24 cellular contexts compared by ENCODE assay signal in genomic region chr15:35725353-35725752, GRCh38.
A peak's percentile ranks its signal among the peaks of the same experiment; 100 is the strongest.
DNase-seq lines count a peak whose midpoint lies in the region; ATAC-seq and TF ChIP-seq lines count a peak whose summit lies in the region.
"Had no signal": no experiment of that assay in that cellular context is flagged by ENCODE, and none has a peak within 500 bp of the region (broad histone marks: within the 10 kb centered on the region; RNA-seq: fewer than 3 reads in every experiment).

No MANE protein-coding gene starts in this region.

- WGBS in spleen, 5 donors: 84 to 94% (median 92%) methylated on average over 3 of the region's 3 CpGs

- no peaks in the 10 kb centered on the region for H3K9me2 ChIP-seq in PC-3 (replicated peaks; ENCODE audit: low read length)

- TF ChIP-seq CTCF in PC-3 (conservative IDR thresholded peaks at IDR 0.05; ENCODE audit: low read depth, low read length): no peak
- TF ChIP-seq CTCF in epithelial cell of esophagus (IDR thresholded peaks at IDR 0.05; ENCODE audit: insufficient read depth, low read depth, low read length, missing control alignments): no peak
- TF ChIP-seq CTCF in mesothelial cell of epicardium (IDR thresholded peaks at IDR 0.05; ENCODE audit: unreplicated experiment): no peak
- no peak for TF ChIP-seq CTCF in spleen (IDR thresholded peaks at IDR 0.05 in 8 of 11, conservative IDR thresholded peaks at IDR 0.05 in 3 of 11)

- CTCF ChIA-PET in PC-3 (lab: Charles Lee): no interaction called here

- POLR2A ChIA-PET in PC-3 (lab: Charles Lee; ENCODE audit: unreplicated experiment): no interaction called here

- peaks cover 7% of the 10 kb centered on the region for H3K9me3 Mint-ChIP-seq in mesothelial cell of epicardium
- H3K9me3 Mint-ChIP-seq: activated naive CD8-positive, alpha-beta T cell treated with anti-CD3 and anti-CD28 coated beads for 36 hours; activated T-helper 1 cell treated with anti-CD3 and anti-CD28 coated beads, Interleukin-12 subunit alpha, Interleukin-12 subunit beta, Interleukin-2, Interleukin-4 antibody, amounts not matched to agents 30 ng/mL and 10 ng/mL and 1 ng/mL, durations not matched to agents 14 hours and 24 hours and 36 hours had no signal

- H3K9me3 ChIP-seq in PC-3 (ENCODE audit: low read length): no peaks in the 10 kb centered on the region
- H3K9me3 ChIP-seq in T-helper 17 cell (ENCODE audit: control insufficient read depth, low read length, poor library complexity, severe bottlenecking): no peaks in the 10 kb centered on the region
- no peaks in the 10 kb centered on the region for H3K9me3 ChIP-seq in spleen
- H3K9me3 ChIP-seq: lower lobe of right lung, MG63, pancreas, transverse colon had no signal

- H3K4me2 ChIP-seq in PC-3 (ENCODE audit: low read length): peak overlapping the region; percentile 51; the same call in 1 of the 2 replicates
- H3K4me2 ChIP-seq: PC-9 had no signal

- no peaks in the 10 kb centered on the region for H3K79me2 ChIP-seq in PC-3 (ENCODE audit: low read length)

- peaks cover 7% of the 10 kb centered on the region for H3F3A ChIP-seq in PC-3 (ENCODE audit: low read length, unreplicated experiment)

- no peak for TF ChIP-seq POLR2A in spleen (IDR thresholded peaks at IDR 0.05)

- H3K4me1 ChIP-seq in PC-3 (ENCODE audit: insufficient read depth, low read length) (peaks cover 48% of the 10 kb centered on the region), spleen (no peaks in the 10 kb centered on the region)
- H3K4me1 ChIP-seq: lower lobe of right lung, transverse colon had no signal

- H2AFZ ChIP-seq in PC-3 (ENCODE audit: low read length): no peak overlapping the region
- H2AFZ ChIP-seq: PC-9 had no signal

- H3K36me3 Mint-ChIP-seq in mesothelial cell of epicardium: no peaks in the 10 kb centered on the region
- H3K36me3 Mint-ChIP-seq in T-helper 17 cell (ENCODE audit: low read depth): no peaks in the 10 kb centered on the region
- H3K36me3 Mint-ChIP-seq: activated naive CD8-positive, alpha-beta T cell treated with anti-CD3 and anti-CD28 coated beads for 36 hours; brain; naive thymus-derived CD8-positive, alpha-beta T cell had no signal

- H3K27ac ChIP-seq in PC-3 (ENCODE audit: low read length): peak overlapping the region; percentile 87
- H3K27ac ChIP-seq in spleen: no peak overlapping the region
- H3K27ac ChIP-seq: lower lobe of right lung, pancreas, PC-9, transverse colon had no signal

- no peaks in the 10 kb centered on the region for H4K20me1 ChIP-seq in PC-3 (ENCODE audit: low read length)

- H3K27ac Mint-ChIP-seq in mesothelial cell of epicardium (peak overlapping the region; percentile 49), T-helper 17 cell (no peak overlapping the region)
- H3K27ac Mint-ChIP-seq: activated naive CD8-positive, alpha-beta T cell treated with anti-CD3 and anti-CD28 coated beads for 36 hours; activated T-helper 1 cell treated with anti-CD3 and anti-CD28 coated beads, Interleukin-12 subunit alpha, Interleukin-12 subunit beta, Interleukin-2, Interleukin-4 antibody, amounts not matched to agents 30 ng/mL and 10 ng/mL and 1 ng/mL, durations not matched to agents 14 hours and 24 hours and 36 hours; brain; naive thymus-derived CD8-positive, alpha-beta T cell had no signal

- H3K27me3 Mint-ChIP-seq in mesothelial cell of epicardium (ENCODE audit: low read depth) (no peaks in the 10 kb centered on the region), T-helper 17 cell (peaks cover 13% of the 10 kb centered on the region)
- H3K27me3 Mint-ChIP-seq: brain had no signal

- no TSS peak for BruUV-seq in PC-3 (replicated peaks; lab: Mats Ljungman, UMichigan)

- 0 out of 2 replicates have a peak overlapping the region, but pooled peaks have one; percentile 7 for H3K9ac ChIP-seq in PC-3 (ENCODE audit: low read length)

- H3K36me3 ChIP-seq in PC-3 (ENCODE audit: low read depth, low read length) (no peaks in the 10 kb centered on the region), spleen (no peaks in the 10 kb centered on the region)
- H3K36me3 ChIP-seq: lower lobe of right lung, MG63, pancreas, transverse colon had no signal

- H3K4me3 ChIP-seq in PC-3 (ENCODE audit: low read length) (no peak overlapping the region), epithelial cell of esophagus (ENCODE audit: low read length) (no peak overlapping the region), spleen (no peak overlapping the region)
- H3K4me3 ChIP-seq: lower lobe of right lung, MG63, pancreas, PC-9, transverse colon had no signal

- peak; percentile 83 for DNase-seq in ELR (ENCODE audit: low read depth)
- peak; percentile 97 for DNase-seq in PC-3
- peak; percentile 37 for DNase-seq in epithelial cell of esophagus (ENCODE audit: low read depth)
- no peak for DNase-seq in mesothelial cell of epicardium (ENCODE audit: low spot score in 2 of 2, unreplicated experiment in 2 of 2)
- DNase-seq in T-helper 17 cell: no peak
- no peak for DNase-seq in DMS153 treated with DMSO at 0.1 percent for 48 hours (lab: John Stamatoyannopoulos, UW; ENCODE audit: unreplicated experiment)
- no peak for DNase-seq in spleen
- DNase-seq: activated naive CD8-positive, alpha-beta T cell treated with anti-CD3 and anti-CD28 coated beads for 36 hours; head of caudate nucleus; lower lobe of right lung; MG63; naive thymus-derived CD8-positive, alpha-beta T cell; NCI-H1694; NCI-H2227 treated with DMSO at 0.1 percent for 48 hours; pancreas; stimulated activated CD4-positive, alpha-beta T cell treated with anti-CD3 and anti-CD28 coated beads, Interleukin-1b, Interleukin-23, amount 100 ng/mL, for 48 hours; stimulated activated naive CD8-positive, alpha-beta T cell treated with anti-CD3 and anti-CD28 coated beads, Interleukin-15, Interleukin-2, amounts not matched to agents 100 U/mL and 50 U/mL, for 24 hours; T1000; transverse colon had no signal

- H3K4me1 Mint-ChIP-seq in mesothelial cell of epicardium (peaks cover 60% of the 10 kb centered on the region), T-helper 17 cell (peaks cover 2% of the 10 kb centered on the region)
- H3K4me1 Mint-ChIP-seq: activated naive CD8-positive, alpha-beta T cell treated with anti-CD3 and anti-CD28 coated beads for 36 hours; naive thymus-derived CD8-positive, alpha-beta T cell had no signal

- no peak overlapping the region for H3K4me3 Mint-ChIP-seq in mesothelial cell of epicardium
- H3K4me3 Mint-ChIP-seq in T-helper 17 cell: no peak overlapping the region
- H3K4me3 Mint-ChIP-seq: activated naive CD8-positive, alpha-beta T cell treated with anti-CD3 and anti-CD28 coated beads for 36 hours; activated T-helper 1 cell treated with anti-CD3 and anti-CD28 coated beads, Interleukin-12 subunit alpha, Interleukin-12 subunit beta, Interleukin-2, Interleukin-4 antibody, amounts not matched to agents 30 ng/mL and 10 ng/mL and 1 ng/mL, durations not matched to agents 14 hours and 24 hours and 36 hours; brain; naive thymus-derived CD8-positive, alpha-beta T cell had no signal

- intact Hi-C loops in PC-3 (cut with micrococcal nuclease): loop anchor here (2.0 kb wide), 1 partner anchor 181 kb away; no protein-coding TSS in a partner anchor
- intact Hi-C loops in spleen (cut with DNase I; ENCODE audit: low total_unique reads): no loop called here

- ATAC-seq in PC-3: peak; percentile 94
- ATAC-seq in T-helper 17 cell: no peak
- ATAC-seq in GM18868 (IDR thresholded peaks at IDR 0.05; ENCODE audit: unreplicated experiment): no peak
- ATAC-seq: activated CD4-positive, CD25-positive, alpha-beta regulatory T cell treated with anti-CD3 and anti-CD28 coated beads, Interleukin-2, amount 50 U/mL, for 24 hours; lower lobe of right lung; naive thymus-derived CD8-positive, alpha-beta T cell; pancreas; stimulated activated naive CD8-positive, alpha-beta T cell treated with anti-CD3 and anti-CD28 coated beads, Interleukin-15, Interleukin-2, amounts not matched to agents 100 U/mL and 50 U/mL, for 24 hours had no signal

- no peaks in the 10 kb centered on the region for H3K27me3 ChIP-seq in PC-3 (ENCODE audit: low read length)
- H3K27me3 ChIP-seq in spleen (replicated peaks in 1 of 7): no peaks in the 10 kb centered on the region
- H3K27me3 ChIP-seq: MG63, pancreas, transverse colon had no signal

Comparison
In these comparisons a context has a peak if more than half of its experiments do, and no peak if none do; other contexts are left out.
1. DNase-seq: peak in ELR (single experiment), PC-3 (single experiment) and epithelial cell of esophagus (single experiment); none in mesothelial cell of epicardium (0 of 2), T-helper 17 cell (0 of 3), DMS153 treated with DMSO at 0.1 percent for 48 hours (single experiment) and spleen (single experiment).